17 cellular contexts compared by ENCODE assay signal in the genomic region with DNA sequence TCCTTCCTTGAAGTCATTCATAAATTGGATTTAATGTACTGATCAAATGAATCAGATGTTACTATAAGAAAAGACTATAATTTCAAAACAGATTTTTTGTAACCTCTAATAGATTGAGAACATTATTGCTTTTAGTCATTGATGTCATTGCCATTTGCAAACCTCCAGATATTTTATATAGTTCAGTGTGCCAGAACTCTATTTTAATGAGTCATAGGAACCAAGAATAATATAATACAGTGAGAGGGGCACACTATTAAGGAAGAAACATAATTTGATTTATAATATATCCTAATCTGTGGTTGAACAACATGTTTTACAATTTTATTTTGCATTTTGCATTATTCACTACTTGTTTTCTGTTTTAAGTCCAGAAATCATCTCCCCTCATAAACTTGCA.
"Had no signal": no experiment of that assay in that cellular context is flagged by ENCODE, and none has a peak within 500 bp of the region (broad histone marks: within the 10 kb centered on the region; RNA-seq: fewer than 3 reads in every experiment).

No MANE protein-coding gene starts in this region.

- H3K4me3 Mint-ChIP-seq: endodermal cell; naive thymus-derived CD8-positive, alpha-beta T cell; stimulated activated effector memory CD8-positive, alpha-beta T cell treated with anti-CD3 and anti-CD28 coated beads, Interleukin-12 subunit alpha, Interleukin-12 subunit beta, amount 100 ng/mL, for 72 hours had no signal

- H3K9me3 Mint-ChIP-seq: stimulated activated effector memory CD8-positive, alpha-beta T cell treated with anti-CD3 and anti-CD28 coated beads, Interleukin-12 subunit alpha, Interleukin-12 subunit beta, amount 100 ng/mL, for 72 hours had no signal

- H3K4me1 Mint-ChIP-seq: endodermal cell; naive thymus-derived CD8-positive, alpha-beta T cell; stimulated activated effector memory CD8-positive, alpha-beta T cell treated with anti-CD3 and anti-CD28 coated beads, Interleukin-12 subunit alpha, Interleukin-12 subunit beta, amount 100 ng/mL, for 72 hours had no signal

- H3K4me3 ChIP-seq: coronary artery, heart right ventricle, mucosa of descending colon, tibial artery, upper lobe of left lung, uterus had no signal

- DNase-seq: effector CD4-positive, alpha-beta T cell; endodermal cell; erythroblast; heart right ventricle; hypothalamus; islet precursor cell; mucosa of descending colon; naive thymus-derived CD8-positive, alpha-beta T cell; stimulated activated CD4-positive, alpha-beta T cell treated with anti-CD3 and anti-CD28 coated beads, Interleukin-4, amount 100 ng/mL, for 1 hour; stimulated activated CD8-positive, alpha-beta memory T cell treated with anti-CD3 and anti-CD28 coated beads, Interleukin-4, amount 100 ng/mL, for 48 hours; stimulated activated naive CD8-positive, alpha-beta T cell treated with anti-CD3 and anti-CD28 coated beads, Interleukin-15, Interleukin-2, amounts not matched to agents 100 U/mL and 50 U/mL, for 24 hours; tibial artery; upper lobe of left lung; uterus had no signal

- ATAC-seq: mucosa of descending colon; naive thymus-derived CD8-positive, alpha-beta T cell; stimulated activated effector memory CD8-positive, alpha-beta T cell treated with anti-CD3 and anti-CD28 coated beads, Interleukin-12 subunit alpha, Interleukin-12 subunit beta, amount 100 ng/mL, for 72 hours; stimulated activated naive CD8-positive, alpha-beta T cell treated with anti-CD3 and anti-CD28 coated beads, Interleukin-15, Interleukin-2, amounts not matched to agents 100 U/mL and 50 U/mL, for 24 hours had no signal

- H3K9me3 ChIP-seq: mucosa of descending colon, neutrophil, tibial artery, upper lobe of left lung, uterus had no signal

- H3K36me3 Mint-ChIP-seq: stimulated activated effector memory CD8-positive, alpha-beta T cell treated with anti-CD3 and anti-CD28 coated beads, Interleukin-12 subunit alpha, Interleukin-12 subunit beta, amount 100 ng/mL, for 72 hours had no signal

- H3K27ac Mint-ChIP-seq: endodermal cell; naive thymus-derived CD8-positive, alpha-beta T cell; stimulated activated effector memory CD8-positive, alpha-beta T cell treated with anti-CD3 and anti-CD28 coated beads, Interleukin-12 subunit alpha, Interleukin-12 subunit beta, amount 100 ng/mL, for 72 hours had no signal

- H3K4me1 ChIP-seq: tibial artery, upper lobe of left lung, uterus had no signal

- H3K27ac ChIP-seq: coronary artery, neutrophil, tibial artery, upper lobe of left lung, uterus had no signal

- H3K36me3 ChIP-seq: heart right ventricle, neutrophil, tibial artery, upper lobe of left lung, uterus had no signal

- H3K27me3 ChIP-seq: heart right ventricle, neutrophil, tibial artery, upper lobe of left lung, uterus had no signal
